ENCODE assay signal across 11 cellular contexts in the genomic region with DNA sequence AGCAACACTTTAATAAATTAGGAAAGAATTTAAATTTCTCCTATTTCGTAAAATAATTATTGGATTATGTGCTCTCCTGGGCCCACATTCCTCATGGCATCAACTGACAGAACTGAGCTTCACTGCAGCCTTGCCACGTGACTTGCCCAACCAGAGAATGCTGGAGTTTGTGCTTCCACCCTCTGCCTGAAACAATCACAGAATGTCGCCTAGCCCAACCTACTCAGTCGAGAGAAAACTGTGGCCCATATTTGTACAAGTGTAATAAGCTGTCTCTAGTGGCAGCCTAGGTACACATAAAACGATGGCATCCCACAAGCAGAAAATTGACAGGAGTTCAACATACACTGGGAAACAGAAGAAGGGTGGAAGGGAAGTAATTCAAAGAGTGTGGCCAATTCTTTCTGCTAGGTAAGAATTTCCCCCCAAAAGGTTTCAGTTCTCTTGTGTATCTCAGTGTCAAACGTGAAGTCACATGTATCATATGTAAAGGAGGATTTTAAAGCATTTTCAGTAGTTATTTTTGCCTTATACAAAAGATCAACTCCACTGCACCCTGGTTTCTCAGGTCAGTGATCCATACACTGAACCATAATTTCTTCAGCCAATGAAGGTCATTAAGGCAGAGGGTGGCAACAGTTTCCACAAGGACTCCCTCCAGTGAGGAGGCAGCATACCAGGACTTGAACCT. TPM values are rescaled to one million over a fixed set of nuclear protein-coding genes. Genes with fewer than 3 reads are reported as not detected.
DNase-seq lines count a peak whose midpoint lies in the region; ATAC-seq and TF ChIP-seq lines count a peak whose summit lies in the region.
"Had no signal": no experiment of that assay in that cellular context is flagged by ENCODE, and none has a peak within 500 bp of the region (broad histone marks: within the 10 kb centered on the region; RNA-seq: fewer than 3 reads in every experiment).

No MANE protein-coding gene starts in this region.

- no peaks in the 10 kb centered on the region for H3K36me3 ChIP-seq in Caco-2 (ENCODE audit: control insufficient read depth, insufficient read depth, low read length)
- H3K36me3 ChIP-seq: thyroid gland had no signal

- H3K27me3 Mint-ChIP-seq in activated B cell treated with CpG ODN at 0.5 μM for 24 hours (no peaks in the 10 kb centered on the region), Caco-2 (ENCODE audit: insufficient read depth, unreplicated experiment) (no peaks in the 10 kb centered on the region)
- H3K27me3 Mint-ChIP-seq in activated naive CD8-positive, alpha-beta T cell treated with anti-CD3 and anti-CD28 coated beads, Interleukin-2, amount 50 U/mL, for 24 hours = no peaks in the 10 kb centered on the region

- peak overlapping the region; percentile 70 for H3K4me3 Mint-ChIP-seq in activated B cell treated with CpG ODN at 0.5 μM for 24 hours
- H3K4me3 Mint-ChIP-seq in Caco-2 (ENCODE audit: unreplicated experiment) = no peak overlapping the region
- no peak overlapping the region for H3K4me3 Mint-ChIP-seq in activated naive CD8-positive, alpha-beta T cell treated with anti-CD3 and anti-CD28 coated beads, Interleukin-2, amount 50 U/mL, for 24 hours

- no peaks in the 10 kb centered on the region for H3K27me3 ChIP-seq in Caco-2 (replicated peaks; ENCODE audit: control insufficient read depth, insufficient read depth, low read length)
- H3K27me3 ChIP-seq: thyroid gland had no signal

- H3K4me1 Mint-ChIP-seq in activated B cell treated with CpG ODN at 0.5 μM for 24 hours (peaks cover 88% of the 10 kb centered on the region), Caco-2 (ENCODE audit: low read depth, unreplicated experiment) (peaks cover 38% of the 10 kb centered on the region)
- peaks cover 17% of the 10 kb centered on the region for H3K4me1 Mint-ChIP-seq in activated naive CD8-positive, alpha-beta T cell treated with anti-CD3 and anti-CD28 coated beads, Interleukin-2, amount 50 U/mL, for 24 hours

- TF ChIP-seq CTCF in GM13976 (IDR thresholded peaks at IDR 0.05; ENCODE audit: borderline replicate concordance, control extremely low read depth, extremely low read depth, insufficient read depth, missing control alignments) = no peak
- no peak for TF ChIP-seq CTCF in activated B cell treated with CpG ODN at 0.5 μM for 24 hours (IDR thresholded peaks at IDR 0.05)
- no peak for TF ChIP-seq CTCF in Caco-2 (IDR thresholded peaks at IDR 0.05; ENCODE audit: insufficient read depth in 1 of 2, low read depth in 1 of 2, low read length in 1 of 2, severe bottlenecking in 1 of 2, unreplicated experiment in 1 of 2)

- BruUV-seq in Caco-2 (replicated peaks; lab: Mats Ljungman, UMichigan) = no TSS peak

- H3K4me3 ChIP-seq in Caco-2 (ENCODE audit: low read depth, low read length) = no peak overlapping the region
- H3K4me3 ChIP-seq: skin epidermis, thyroid gland had no signal

- H3K9me3 Mint-ChIP-seq in activated B cell treated with CpG ODN at 0.5 μM for 24 hours (no peaks in the 10 kb centered on the region), Caco-2 (ENCODE audit: unreplicated experiment) (no peaks in the 10 kb centered on the region)
- H3K9me3 Mint-ChIP-seq in activated naive CD8-positive, alpha-beta T cell treated with anti-CD3 and anti-CD28 coated beads, Interleukin-2, amount 50 U/mL, for 24 hours = no peaks in the 10 kb centered on the region

- DNase-seq in GM13976 (ENCODE audit: low spot score) (peak; percentile 56), activated B cell treated with CpG ODN at 0.5 μM for 24 hours (no peak), Caco-2 (no peak), HPDE6-E6E7 (ENCODE audit: extremely low spot score) (no peak), GM19238 (ENCODE audit: insufficient read length, low spot score) (no peak)
- DNase-seq in activated naive CD8-positive, alpha-beta T cell treated with anti-CD3 and anti-CD28 coated beads, Interleukin-2, amount 50 U/mL, for 24 hours = no peak
- DNase-seq: T-helper 2 cell had no signal

- ATAC-seq in GM21367 (IDR thresholded peaks at IDR 0.05; ENCODE audit: unreplicated experiment) = peak; percentile 84
- peak; percentile 75 for ATAC-seq in HG03139 (IDR thresholded peaks at IDR 0.05; ENCODE audit: unreplicated experiment)
- peak; percentile 63 for ATAC-seq in activated B cell treated with CpG ODN at 0.5 μM for 24 hours (ENCODE audit: low read depth)
- ATAC-seq in activated naive CD8-positive, alpha-beta T cell treated with anti-CD3 and anti-CD28 coated beads, Interleukin-2, amount 50 U/mL, for 24 hours = no peak

- peak overlapping the region; percentile 89 for H3K27ac Mint-ChIP-seq in activated B cell treated with CpG ODN at 0.5 μM for 24 hours
- H3K27ac Mint-ChIP-seq in Caco-2 (ENCODE audit: unreplicated experiment) = no peak overlapping the region
- no peak overlapping the region for H3K27ac Mint-ChIP-seq in activated naive CD8-positive, alpha-beta T cell treated with anti-CD3 and anti-CD28 coated beads, Interleukin-2, amount 50 U/mL, for 24 hours

- peaks cover 8% of the 10 kb centered on the region for H3K36me3 Mint-ChIP-seq in activated B cell treated with CpG ODN at 0.5 μM for 24 hours (ENCODE audit: low read depth)
- peaks cover 6% of the 10 kb centered on the region for H3K36me3 Mint-ChIP-seq in Caco-2 (ENCODE audit: insufficient read depth, unreplicated experiment)
- H3K36me3 Mint-ChIP-seq in activated naive CD8-positive, alpha-beta T cell treated with anti-CD3 and anti-CD28 coated beads, Interleukin-2, amount 50 U/mL, for 24 hours (ENCODE audit: low read depth) = no peaks in the 10 kb centered on the region

- CTCF ChIA-PET in activated B cell treated with CpG ODN at 0.5 μM for 24 hours (lab: Charles Lee) = no interaction called here
- CTCF ChIA-PET in Caco-2 (lab: Charles Lee) = no interaction called here

- H3K4me1 ChIP-seq in Caco-2 = peaks cover 69% of the 10 kb centered on the region

- intact Hi-C loops in activated B cell treated with CpG ODN at 0.5 μM for 24 hours (cut with micrococcal nuclease) = loop anchor here (1.0 to 5.0 kb wide), 12 partner anchors 12 to 670 kb away; no protein-coding TSS in a partner anchor
- intact Hi-C loops in Caco-2 (cut with micrococcal nuclease; ENCODE audit: unreplicated experiment) = no loop called here

- POLR2A ChIA-PET in activated B cell treated with CpG ODN at 0.5 μM for 24 hours (lab: Charles Lee) = interaction anchor here (0.5 to 8.0 kb wide), 9 partner anchors 13 to 525 kb away, joined by 3 to 99 read pairs (median 6); a partner anchor contains a TSS
- POLR2A ChIA-PET in Caco-2 (lab: Charles Lee) = no interaction called here

- in situ Hi-C loops in GM13976 (cut with MboI; ENCODE audit: low sequenced_read_pairs, unreplicated experiment) = no loop called here

- H3K9me3 ChIP-seq in Caco-2 = no peaks in the 10 kb centered on the region
- H3K9me3 ChIP-seq: thyroid gland had no signal

RNA-seq across cellular contexts. Expression of a gene that starts 41.7 kb away (rescaled TPM):
- total RNA-seq in activated B cell treated with CpG ODN at 0.5 μM for 24 hours (20.7 and 22.0 TPM in 2 replicates), Caco-2 (2022) (17.5 and 24.0 TPM in 2 replicates)
